Comparison of ENCODE assay signal across 17 cellular contexts in genomic region chr12:75959060-75959459, GRCh38.
DNase-seq lines count a peak whose midpoint lies in the region; ATAC-seq, FAIRE-seq and TF ChIP-seq lines count a peak whose summit lies in the region.
"Had no signal": no experiment of that assay in that cellular context is flagged by ENCODE, and none has a peak within 500 bp of the region (broad histone marks: within the 10 kb centered on the region; RNA-seq: fewer than 3 reads in every experiment).

No MANE protein-coding gene starts in this region.

- H3K79me2 ChIP-seq in GM23248 (ENCODE audit: insufficient read depth) = no peaks in the 10 kb centered on the region
- H3K79me2 ChIP-seq in PC-9 (ENCODE audit: low read depth) = no peaks in the 10 kb centered on the region
- H3K79me2 ChIP-seq in hepatocyte = no peaks in the 10 kb centered on the region

- CTCF ChIA-PET in A549 (lab: Yijun Ruan, JAX) = interaction anchor here (3.1 kb wide), 1 partner anchor 10 kb away, joined by 8 read pairs; no protein-coding TSS in a partner anchor
- CTCF ChIA-PET in PC-9 (lab: Charles Lee) = interaction anchor here (0.6 kb wide), 3 partner anchors 54 to 334 kb away, joined by 4 to 6 read pairs (median 4); no protein-coding TSS in a partner anchor

- H3K27me3 ChIP-seq in GM23248 (replicated peaks; ENCODE audit: insufficient read depth) (no peaks in the 10 kb centered on the region), PC-9 (ENCODE audit: insufficient read depth, low read depth) (no peaks in the 10 kb centered on the region), hepatocyte (no peaks in the 10 kb centered on the region)
- H3K27me3 ChIP-seq: suprapubic skin had no signal

- no peaks in the 10 kb centered on the region for H3K36me3 ChIP-seq in GM23248 (ENCODE audit: low read depth)
- H3K36me3 ChIP-seq in PC-9 (ENCODE audit: low read depth) = no peaks in the 10 kb centered on the region
- H3K36me3 ChIP-seq in hepatocyte (replicated peaks; ENCODE audit: insufficient read depth, low read depth) = no peaks in the 10 kb centered on the region
- H3K36me3 ChIP-seq: suprapubic skin had no signal

- H3K4me3 ChIP-seq in A549 (no peak overlapping the region), GM23248 (no peak overlapping the region), PC-9 (no peak overlapping the region), hepatocyte (no peak overlapping the region)
- H3K4me3 ChIP-seq: mucosa of descending colon, suprapubic skin had no signal

- no peak for ATAC-seq in A549
- no peak for ATAC-seq in omental fat pad (ENCODE audit: low FRiP score)
- ATAC-seq in HG03521 (IDR thresholded peaks at IDR 0.05; ENCODE audit: unreplicated experiment) = no peak
- ATAC-seq in HG03097 (IDR thresholded peaks at IDR 0.05; ENCODE audit: low FRiP score, unreplicated experiment) = no peak
- ATAC-seq in Right ventricle myocardium superior (ENCODE audit: poor library complexity) = no peak
- ATAC-seq: mucosa of descending colon had no signal

- peak overlapping the region; percentile 17 to 72; a peak in 4 of 6 replicates for H3K27ac ChIP-seq in A549
- no peak overlapping the region for H3K27ac ChIP-seq in GM23248
- H3K27ac ChIP-seq in PC-9 = peak overlapping the region; percentile 61
- H3K27ac ChIP-seq in hepatocyte = peak overlapping the region; percentile 51
- H3K27ac ChIP-seq: suprapubic skin had no signal

- in situ Hi-C loops in GM23248 (cut with MboI) = no loop called here

- H3K4me2 ChIP-seq in A549 (no peak overlapping the region), GM23248 (ENCODE audit: unreplicated experiment) (no peak overlapping the region), PC-9 (peak overlapping the region; percentile 58), hepatocyte (no peak overlapping the region)

- no peak for TF ChIP-seq EP300 in A549 (IDR thresholded peaks at IDR 0.05)

- no peak for DNase-seq in A549 (ENCODE audit: low read depth in 1 of 2, low spot score in 1 of 2)
- no peak for DNase-seq in GM23248
- peak in 1 of 2 experiments; percentile 73 for DNase-seq in PC-9
- no peak for DNase-seq in hepatocyte (ENCODE audit: low spot score)
- no peak for DNase-seq in omental fat pad (ENCODE audit: low spot score)
- no peak for DNase-seq in Right ventricle myocardium superior
- DNase-seq: caudate nucleus, DND-41, HCEC 1CT, Kasumi-1, mucosa of descending colon, NCI-H2029, NCI-H774 had no signal

- H3F3A ChIP-seq in GM23248 (ENCODE audit: insufficient read depth) (peaks cover 9% of the 10 kb centered on the region; the same call in 1 of the 2 replicates), PC-9 (ENCODE audit: insufficient read depth, low read depth) (peaks cover 23% of the 10 kb centered on the region; the same call in 1 of the 2 replicates)

- no peak for TF ChIP-seq CTCF in A549 (IDR thresholded peaks at IDR 0.05)
- TF ChIP-seq CTCF in PC-9 (conservative IDR thresholded peaks at IDR 0.05) = no peak
- TF ChIP-seq CTCF in hepatocyte (IDR thresholded peaks at IDR 0.05; ENCODE audit: poor library complexity) = no peak
- TF ChIP-seq CTCF in omental fat pad (IDR thresholded peaks at IDR 0.05) = no peak

- H3K9ac ChIP-seq in GM23248 = no peak overlapping the region

- H4K20me1 ChIP-seq in GM23248 (ENCODE audit: insufficient read depth) (no peaks in the 10 kb centered on the region), PC-9 (ENCODE audit: insufficient read depth) (no peaks in the 10 kb centered on the region), hepatocyte (ENCODE audit: insufficient read depth, poor library complexity, severe bottlenecking) (no peaks in the 10 kb centered on the region)

- peaks cover 37% of the 10 kb centered on the region for H3K4me1 ChIP-seq in A549
- peaks cover 17% of the 10 kb centered on the region for H3K4me1 ChIP-seq in GM23248 (ENCODE audit: insufficient read depth)
- H3K4me1 ChIP-seq in PC-9 (replicated peaks; ENCODE audit: insufficient read depth) = peaks cover 56% of the 10 kb centered on the region
- H3K4me1 ChIP-seq in hepatocyte (ENCODE audit: insufficient read depth) = peaks cover 22% of the 10 kb centered on the region

- no TSS peak for BruUV-seq in PC-9 (replicated peaks; lab: Mats Ljungman, UMichigan)

- H3K9me2 ChIP-seq in GM23248 (ENCODE audit: insufficient read depth) (no peaks in the 10 kb centered on the region), PC-9 (ENCODE audit: insufficient read depth) (no peaks in the 10 kb centered on the region), hepatocyte (replicated peaks; ENCODE audit: insufficient read depth) (no peaks in the 10 kb centered on the region)

- no peak for FAIRE-seq in A549 (lab: Jason Lieb, UNC)
- FAIRE-seq: endometrium had no signal

- POLR2A ChIA-PET in A549 (lab: Yijun Ruan, JAX) (no interaction called here), PC-9 (lab: Charles Lee; ENCODE audit: unreplicated experiment) (interaction anchor here (0.6 to 0.7 kb wide), 2 partner anchors 12 to 259 kb away, joined by 3 read pairs; no protein-coding TSS in a partner anchor)

- no peak for TF ChIP-seq POLR2A in A549 (IDR thresholded peaks at IDR 0.05; ENCODE audit: low read length)

- TF ChIP-seq RAD21 in A549 (conservative IDR thresholded peaks at IDR 0.05 in 1 of 2, IDR thresholded peaks at IDR 0.05 in 1 of 2) = no peak

- intact Hi-C loops in PC-9 (cut with micrococcal nuclease; ENCODE audit: unreplicated experiment) (no loop called here), Right ventricle myocardium superior (cut with DNase I) (no loop called here)

- H2AFZ ChIP-seq in GM23248 (peak overlapping the region; percentile 40), PC-9 (no peak overlapping the region), hepatocyte (no peak overlapping the region)

- 65% methylated on average over 2 of the region's 2 CpGs for WGBS in A549 (ENCODE audit: missing lambda C conversion rate)
- WGBS in GM23248 (ENCODE audit: low coverage in 1 of 2, low lambda C conversion rate in 2 of 2, missing lambda C conversion rate in 2 of 2), 2 experiments = 93 to 97% methylated on average over 2 of the region's 2 CpGs
- WGBS in hepatocyte (ENCODE audit: low lambda C conversion rate, missing lambda C conversion rate) = 19% methylated on average over 2 of the region's 2 CpGs

- H3K9me3 ChIP-seq in A549 (no peaks in the 10 kb centered on the region), GM23248 (ENCODE audit: low read depth) (no peaks in the 10 kb centered on the region), PC-9 (ENCODE audit: insufficient read depth, low read depth) (no peaks in the 10 kb centered on the region), hepatocyte (ENCODE audit: low read depth) (no peaks in the 10 kb centered on the region)
- H3K9me3 ChIP-seq: mucosa of descending colon, suprapubic skin had no signal

TF ChIP-seq in A549, 52 proteins besides CTCF, POLR2A, EP300 and RAD21:
- no peak for TF ChIP-seq RFX5 (IDR thresholded peaks at IDR 0.05)
- TF ChIP-seq NFE2L2 (conservative IDR thresholded peaks at IDR 0.05; ENCODE audit: low read length) = no peak
- TF ChIP-seq PBX3 (IDR thresholded peaks at IDR 0.05) = no peak
- no peak for TF ChIP-seq HEYL (CRISPR knock-in tag; IDR thresholded peaks at IDR 0.05)
- no peak for TF ChIP-seq HOXA7 (CRISPR knock-in tag; IDR thresholded peaks at IDR 0.05)
- TF ChIP-seq CHD2 (IDR thresholded peaks at IDR 0.05; ENCODE audit: low read length, partially characterized antibody) = no peak
- TF ChIP-seq JUN (IDR thresholded peaks at IDR 0.05) = no peak
- TF ChIP-seq CHD4 (IDR thresholded peaks at IDR 0.05; ENCODE audit: borderline replicate concordance) = no peak
- no peak for TF ChIP-seq RCOR1 (IDR thresholded peaks at IDR 0.05; ENCODE audit: low read depth, low read length)
- no peak for TF ChIP-seq TP53 (CRISPR knock-in tag; IDR thresholded peaks at IDR 0.05)
